In the genomic region with DNA sequence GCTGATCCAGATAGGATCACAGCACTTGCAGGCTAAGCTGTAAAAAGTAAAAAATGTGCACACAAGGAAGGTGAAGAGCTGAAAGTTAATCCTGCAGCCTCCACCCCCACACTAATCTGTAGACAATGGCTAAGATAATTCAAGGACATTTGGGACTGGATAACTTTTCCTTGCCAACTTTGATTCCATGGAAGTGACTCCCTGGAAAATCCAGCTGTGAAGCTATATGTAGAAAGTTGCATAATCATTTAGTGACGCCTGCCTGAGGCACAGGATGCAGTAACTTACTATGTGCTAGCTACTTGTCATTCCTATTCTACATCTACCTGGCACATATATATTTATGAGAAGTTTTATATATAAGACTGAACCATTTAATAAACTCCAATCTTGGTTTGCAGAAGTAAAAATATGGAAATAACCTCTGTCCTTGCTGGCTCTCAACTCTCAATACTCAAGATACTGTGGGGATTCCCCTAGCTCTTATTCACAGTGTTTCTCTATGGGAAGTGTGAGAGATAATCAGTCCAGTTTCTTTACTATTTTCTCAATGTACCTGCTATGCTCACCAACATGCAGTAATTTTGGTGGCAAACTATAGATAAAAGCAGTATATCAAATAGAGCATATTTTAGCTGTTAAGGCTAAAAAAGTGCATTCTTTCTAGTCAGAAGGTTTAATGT, we compare ENCODE assay signal across 14 cellular contexts. TPM values are rescaled to one million over a fixed set of nuclear protein-coding genes. Genes with fewer than 3 reads are reported as not detected.
DNase-seq lines count a peak whose midpoint lies in the region; ATAC-seq, FAIRE-seq and TF ChIP-seq lines count a peak whose summit lies in the region.
"Had no signal": no experiment of that assay in that cellular context is flagged by ENCODE, and none has a peak within 500 bp of the region (broad histone marks: within the 10 kb centered on the region; RNA-seq: fewer than 3 reads in every experiment).

No MANE protein-coding gene starts in this region.

- no peak overlapping the region for H2AK5ac ChIP-seq in mesendoderm (ENCODE audit: low read length)

- H3K27me3 ChIP-seq in mesendoderm (ENCODE audit: insufficient read depth, low read length, poor library complexity): no peaks in the 10 kb centered on the region
- H3K27me3 ChIP-seq: colonic mucosa, SJCRH30 had no signal

- H3K18ac ChIP-seq in mesendoderm (ENCODE audit: low read length): no peak overlapping the region

- H3K9me3 Mint-ChIP-seq in activated T-helper 2 cell treated with anti-CD3 and anti-CD28 coated beads, Interferon-gamma antibody, Interleukin-2, Interleukin-4, amounts not matched to agents 10 μg/mL and 5 μg/mL and 100 μg/mL, durations not matched to agents 14 hours and 24 hours and 36 hours: no peaks in the 10 kb centered on the region
- H3K9me3 Mint-ChIP-seq in immature natural killer cell (no peaks in the 10 kb centered on the region), type B pancreatic cell (peaks cover 4% of the 10 kb centered on the region)

- peak overlapping the region; percentile 56 for H3K27ac Mint-ChIP-seq in activated T-helper 2 cell treated with anti-CD3 and anti-CD28 coated beads, Interferon-gamma antibody, Interleukin-2, Interleukin-4, amounts not matched to agents 10 μg/mL and 5 μg/mL and 100 μg/mL, durations not matched to agents 14 hours and 24 hours and 36 hours
- H3K27ac Mint-ChIP-seq in immature natural killer cell (peak overlapping the region in 2 of 6 donors; percentile 7 to 58), type B pancreatic cell (no peak overlapping the region)

- no peak overlapping the region for H2BK15ac ChIP-seq in mesendoderm (replicated peaks; ENCODE audit: low read depth)

- no peak overlapping the region for H3K56ac ChIP-seq in mesendoderm (ENCODE audit: low read length)

- no peak for FAIRE-seq in GM12891 (lab: Jason Lieb, UNC)

- ATAC-seq in activated CD4-positive, CD25-positive, alpha-beta regulatory T cell treated with anti-CD3 and anti-CD28 coated beads, Interleukin-2, amount 50 U/mL, for 24 hours: peak; percentile 80 to 93
- ATAC-seq in HG02623 (IDR thresholded peaks at IDR 0.05; ENCODE audit: unreplicated experiment): peak; percentile 51

- peaks cover 55% of the 10 kb centered on the region for H3K4me1 Mint-ChIP-seq in activated T-helper 2 cell treated with anti-CD3 and anti-CD28 coated beads, Interferon-gamma antibody, Interleukin-2, Interleukin-4, amounts not matched to agents 10 μg/mL and 5 μg/mL and 100 μg/mL, durations not matched to agents 14 hours and 24 hours and 36 hours (ENCODE audit: low read depth)
- peaks cover 0 to 14% of the 10 kb centered on the region in 2 donors for H3K4me1 Mint-ChIP-seq in immature natural killer cell
- peaks cover 9% of the 10 kb centered on the region for H3K4me1 Mint-ChIP-seq in type B pancreatic cell (ENCODE audit: unreplicated experiment)

- no peak for TF ChIP-seq POLR2A in GM12891 (IDR thresholded peaks at IDR 0.05; ENCODE audit: low read depth, low read length)

- no peak overlapping the region for H3K4me2 ChIP-seq in mesendoderm (ENCODE audit: low read length)

- H2BK5ac ChIP-seq in mesendoderm (ENCODE audit: low read length): no peak overlapping the region

- H3K4me3 Mint-ChIP-seq in activated T-helper 2 cell treated with anti-CD3 and anti-CD28 coated beads, Interferon-gamma antibody, Interleukin-2, Interleukin-4, amounts not matched to agents 10 μg/mL and 5 μg/mL and 100 μg/mL, durations not matched to agents 14 hours and 24 hours and 36 hours (ENCODE audit: low read depth): no peak overlapping the region
- H3K4me3 Mint-ChIP-seq in immature natural killer cell (no peak overlapping the region), type B pancreatic cell (no peak overlapping the region)

- H3K36me3 ChIP-seq in mesendoderm (ENCODE audit: control insufficient read depth, insufficient read depth, low read length): peaks cover 8% of the 10 kb centered on the region

- no CpG with 5 or more reads among the region's 1 CpG for WGBS in mesendoderm (ENCODE audit: extremely low coverage, insufficient coverage, low lambda C conversion rate)

- no peak overlapping the region for H3K4ac ChIP-seq in mesendoderm (ENCODE audit: low read depth, low read length)

- DNase-seq in activated CD4-positive, CD25-positive, alpha-beta regulatory T cell treated with anti-CD3 and anti-CD28 coated beads, Interleukin-2, amount 50 U/mL, for 72 hours: no peak
- DNase-seq in activated T-helper 2 cell treated with anti-CD3 and anti-CD28 coated beads, Interferon-gamma antibody, Interleukin-2, Interleukin-4, amounts not matched to agents 10 μg/mL and 5 μg/mL and 100 μg/mL, durations not matched to agents 14 hours and 24 hours and 36 hours (ENCODE audit: low spot score): no peak
- DNase-seq in mesendoderm (peak; percentile 26), GM12891 (ENCODE audit: insufficient read length, low spot score) (no peak), immature natural killer cell (no peak), type B pancreatic cell (ENCODE audit: extremely low spot score, unreplicated experiment) (no peak)
- DNase-seq: activated CD8-positive, alpha-beta memory T cell treated with anti-CD3 and anti-CD28 coated beads for 24 hours; colonic mucosa; SJCRH30; stimulated activated CD4-positive, alpha-beta T cell treated with anti-CD3 and anti-CD28 coated beads, Interleukin-2, amount 100 ng/mL, for 24 hours had no signal

- H3K27ac ChIP-seq in mesendoderm (ENCODE audit: low read depth, low read length): no peak overlapping the region
- H3K27ac ChIP-seq: 22Rv1, colonic mucosa, SJCRH30, thoracic aorta had no signal

- no peaks in the 10 kb centered on the region for H3K4me1 ChIP-seq in mesendoderm (ENCODE audit: control insufficient read depth, low read depth, low read length)
- H3K4me1 ChIP-seq: colonic mucosa had no signal

- H2BK120ac ChIP-seq in mesendoderm (ENCODE audit: low read depth, low read length): no peak overlapping the region

- H3K27me3 Mint-ChIP-seq in activated T-helper 2 cell treated with anti-CD3 and anti-CD28 coated beads, Interferon-gamma antibody, Interleukin-2, Interleukin-4, amounts not matched to agents 10 μg/mL and 5 μg/mL and 100 μg/mL, durations not matched to agents 14 hours and 24 hours and 36 hours (ENCODE audit: low read depth): no peaks in the 10 kb centered on the region
- H3K27me3 Mint-ChIP-seq in immature natural killer cell (ENCODE audit: low read depth in 3 of 3) (peaks cover 0 to 2% (median 0%) of the 10 kb centered on the region in 3 donors), type B pancreatic cell (no peaks in the 10 kb centered on the region)

- no peak for TF ChIP-seq CTCF in type B pancreatic cell (conservative IDR thresholded peaks at IDR 0.05)

- peaks cover 4% of the 10 kb centered on the region for H3K79me1 ChIP-seq in mesendoderm (ENCODE audit: low read length)

- no peak overlapping the region for H4K8ac ChIP-seq in mesendoderm (ENCODE audit: low read depth, low read length)

- peaks cover 92% of the 10 kb centered on the region for H3K36me3 Mint-ChIP-seq in activated T-helper 2 cell treated with anti-CD3 and anti-CD28 coated beads, Interferon-gamma antibody, Interleukin-2, Interleukin-4, amounts not matched to agents 10 μg/mL and 5 μg/mL and 100 μg/mL, durations not matched to agents 14 hours and 24 hours and 36 hours (ENCODE audit: low read depth)
- peaks cover 49 to 72% (median 56%) of the 10 kb centered on the region in 3 donors for H3K36me3 Mint-ChIP-seq in immature natural killer cell
- peaks cover 81% of the 10 kb centered on the region for H3K36me3 Mint-ChIP-seq in type B pancreatic cell

- intact Hi-C loops in activated T-helper 2 cell treated with anti-CD3 and anti-CD28 coated beads, Interferon-gamma antibody, Interleukin-2, Interleukin-4, amounts not matched to agents 10 μg/mL and 5 μg/mL and 100 μg/mL, durations not matched to agents 14 hours and 24 hours and 36 hours (cut with micrococcal nuclease): loop anchor here (5.0 kb wide), 1 partner anchor 141 kb away; a partner anchor contains a TSS

- H3K9ac ChIP-seq in mesendoderm (ENCODE audit: low read length): no peak overlapping the region

- no peak overlapping the region for H3K4me3 ChIP-seq in mesendoderm (ENCODE audit: low read length)
- H3K4me3 ChIP-seq: colonic mucosa, SJCRH30, thoracic aorta had no signal

- peaks cover 7% of the 10 kb centered on the region for H3K79me2 ChIP-seq in mesendoderm (ENCODE audit: control insufficient read depth, insufficient read depth, low read length)

- no peak overlapping the region for H4K5ac ChIP-seq in mesendoderm (ENCODE audit: low read length)

- no peak overlapping the region for H3K23ac ChIP-seq in mesendoderm (ENCODE audit: low read length)

TF ChIP-seq in GM12891, 5 proteins besides CTCF, POLR2A, EP300 and RAD21:
- TF ChIP-seq TAF1 (IDR thresholded peaks at IDR 0.05; ENCODE audit: low read depth, low read length): no peak
- TF ChIP-seq PAX5 (IDR thresholded peaks at IDR 0.05; ENCODE audit: insufficient read depth, low read length, severe bottlenecking): no peak
- no peak for TF ChIP-seq POU2F2 (IDR thresholded peaks at IDR 0.05; ENCODE audit: low read depth, low read length)

RNA-seq across cellular contexts. Expression of a gene that starts 14.8 kb away (rescaled TPM):
- total RNA-seq in activated T-helper 2 cell treated with anti-CD3 and anti-CD28 coated beads, Interferon-gamma antibody, Interleukin-2, Interleukin-4, amounts not matched to agents 10 μg/mL and 5 μg/mL and 100 μg/mL, durations not matched to agents 14 hours and 24 hours and 36 hours: 1,305 and 1,321 TPM in 2 replicates
- 911 TPM for polyA plus RNA-seq in mesendoderm (2013, experiment 1 of 2)
- 902 TPM for polyA plus RNA-seq in mesendoderm (2013, experiment 2 of 2)
- 1,494 TPM for polyA plus RNA-seq in GM12891 (2012; ENCODE audit: low read depth, missing spikeins)
- polyA plus RNA-seq in immature natural killer cell: 100 to 1,000 TPM; 224 to 398 (median 315) TPM
- total RNA-seq in type B pancreatic cell (ENCODE audit: low replicate concordance): 798 and 848 TPM in 2 replicates

RNA-seq across cellular contexts. Expression of a gene that starts 38.2 kb away (rescaled TPM):
- total RNA-seq in activated T-helper 2 cell treated with anti-CD3 and anti-CD28 coated beads, Interferon-gamma antibody, Interleukin-2, Interleukin-4, amounts not matched to agents 10 μg/mL and 5 μg/mL and 100 μg/mL, durations not matched to agents 14 hours and 24 hours and 36 hours: 0.07 and 0.14 TPM in 2 replicates
- polyA plus RNA-seq in mesendoderm (2013, experiment 1 of 2): 0.01 TPM
- polyA plus RNA-seq in mesendoderm (2013, experiment 2 of 2): 0.01 TPM
- polyA plus RNA-seq in GM12891 (2012; ENCODE audit: low read depth, missing spikeins): not detected
- polyA plus RNA-seq in immature natural killer cell: not detected
- total RNA-seq in type B pancreatic cell (ENCODE audit: low replicate concordance): 0.26 TPM in 1 of 2 replicates, not detected in the other
- total RNA-seq: colonic mucosa, SJCRH30, thoracic aorta had no signal
